ENCODE assay signal across 8 cellular contexts in the genomic region with DNA sequence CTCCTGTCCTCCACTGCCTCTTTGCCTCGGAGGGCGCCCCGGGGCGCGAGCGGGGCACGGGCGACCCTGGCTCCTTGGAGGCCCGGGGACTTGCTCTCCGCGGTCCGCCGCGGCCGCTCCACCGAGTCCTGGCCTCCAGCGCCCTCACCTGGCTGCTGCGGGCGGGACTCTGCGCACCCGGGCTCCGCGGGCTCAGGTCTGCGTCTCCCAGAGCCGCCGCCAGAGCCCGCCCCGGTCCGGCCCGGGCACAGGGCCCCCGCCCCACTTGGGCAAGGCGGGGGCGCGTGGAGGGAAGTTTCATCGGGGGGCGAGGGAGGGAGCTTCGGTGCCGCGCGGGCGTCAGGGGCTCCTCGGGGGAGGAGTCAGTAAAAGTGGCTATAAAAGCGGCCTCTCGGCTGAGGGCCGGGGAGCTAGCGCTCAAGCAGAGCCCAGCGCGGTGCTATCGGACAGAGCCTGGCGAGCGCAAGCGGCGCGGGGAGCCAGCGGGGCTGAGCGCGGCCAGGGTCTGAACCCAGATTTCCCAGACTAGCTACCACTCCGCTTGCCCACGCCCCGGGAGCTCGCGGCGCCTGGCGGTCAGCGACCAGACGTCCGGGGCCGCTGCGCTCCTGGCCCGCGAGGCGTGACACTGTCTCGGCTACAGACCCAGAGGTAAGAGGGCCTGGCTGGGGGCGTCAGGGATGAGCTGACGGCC. TPM values are rescaled to one million over a fixed set of nuclear protein-coding genes. Genes with fewer than 3 reads are reported as not detected.
DNase-seq lines count a peak whose midpoint lies in the region; ATAC-seq and TF ChIP-seq lines count a peak whose summit lies in the region.

A gene with protein sequence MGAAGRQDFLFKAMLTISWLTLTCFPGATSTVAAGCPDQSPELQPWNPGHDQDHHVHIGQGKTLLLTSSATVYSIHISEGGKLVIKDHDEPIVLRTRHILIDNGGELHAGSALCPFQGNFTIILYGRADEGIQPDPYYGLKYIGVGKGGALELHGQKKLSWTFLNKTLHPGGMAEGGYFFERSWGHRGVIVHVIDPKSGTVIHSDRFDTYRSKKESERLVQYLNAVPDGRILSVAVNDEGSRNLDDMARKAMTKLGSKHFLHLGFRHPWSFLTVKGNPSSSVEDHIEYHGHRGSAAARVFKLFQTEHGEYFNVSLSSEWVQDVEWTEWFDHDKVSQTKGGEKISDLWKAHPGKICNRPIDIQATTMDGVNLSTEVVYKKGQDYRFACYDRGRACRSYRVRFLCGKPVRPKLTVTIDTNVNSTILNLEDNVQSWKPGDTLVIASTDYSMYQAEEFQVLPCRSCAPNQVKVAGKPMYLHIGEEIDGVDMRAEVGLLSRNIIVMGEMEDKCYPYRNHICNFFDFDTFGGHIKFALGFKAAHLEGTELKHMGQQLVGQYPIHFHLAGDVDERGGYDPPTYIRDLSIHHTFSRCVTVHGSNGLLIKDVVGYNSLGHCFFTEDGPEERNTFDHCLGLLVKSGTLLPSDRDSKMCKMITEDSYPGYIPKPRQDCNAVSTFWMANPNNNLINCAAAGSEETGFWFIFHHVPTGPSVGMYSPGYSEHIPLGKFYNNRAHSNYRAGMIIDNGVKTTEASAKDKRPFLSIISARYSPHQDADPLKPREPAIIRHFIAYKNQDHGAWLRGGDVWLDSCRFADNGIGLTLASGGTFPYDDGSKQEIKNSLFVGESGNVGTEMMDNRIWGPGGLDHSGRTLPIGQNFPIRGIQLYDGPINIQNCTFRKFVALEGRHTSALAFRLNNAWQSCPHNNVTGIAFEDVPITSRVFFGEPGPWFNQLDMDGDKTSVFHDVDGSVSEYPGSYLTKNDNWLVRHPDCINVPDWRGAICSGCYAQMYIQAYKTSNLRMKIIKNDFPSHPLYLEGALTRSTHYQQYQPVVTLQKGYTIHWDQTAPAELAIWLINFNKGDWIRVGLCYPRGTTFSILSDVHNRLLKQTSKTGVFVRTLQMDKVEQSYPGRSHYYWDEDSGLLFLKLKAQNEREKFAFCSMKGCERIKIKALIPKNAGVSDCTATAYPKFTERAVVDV (N-terminal part only) (plus strand): TSS at position 407 of the 694 bp plus-strand sequence. CDS start 94,510 bp downstream, outside the sequence.

- 0 out of 2 replicates have a peak, but pooled peaks cover 13% of the 10 kb centered on the region for H3K79me2 ChIP-seq in PC-9 (ENCODE audit: low read depth)

- CTCF ChIA-PET in PC-9 (lab: Charles Lee) = interaction anchor here (0.6 to 4.5 kb wide), 13 partner anchors 78 to 1369 kb away, joined by 3 to 22 read pairs (median 4); no protein-coding TSS in a partner anchor

- peak within 1 kb of the TSS; percentile 95 for H2AFZ ChIP-seq in PC-9

- in situ Hi-C loops in Caki2 (cut with HindIII; ENCODE audit: low pct_unique_long_range_greater_than_20kb, low sequenced_read_pairs) = loop anchor here (25.0 kb wide), 1 partner anchor 342 kb away; no protein-coding TSS in a partner anchor

- no peaks in the 10 kb centered on the region for H3K9me2 ChIP-seq in PC-9 (ENCODE audit: insufficient read depth)

- intact Hi-C loops in PC-9 (cut with micrococcal nuclease; ENCODE audit: unreplicated experiment) (loop anchor here (1.0 to 2.0 kb wide), 8 partner anchors 52 to 323 kb away; no protein-coding TSS in a partner anchor), left ventricle myocardium inferior (cut with micrococcal nuclease) (loop anchor here (5.0 to 10.0 kb wide), 3 partner anchors 124 to 212 kb away; no protein-coding TSS in a partner anchor), posterior cingulate gyrus (cut with DNase I) (loop anchor here (2.0 to 10.0 kb wide), 2 partner anchors 84 to 192 kb away; a partner anchor contains a TSS)

- H3K4me3 ChIP-seq in PC-9 (peak within 1 kb of the TSS; percentile 75), left ventricle myocardium inferior (peak within 1 kb of the TSS; percentile 70)

- ATAC-seq in GM21528 (IDR thresholded peaks at IDR 0.05; ENCODE audit: low FRiP score, unreplicated experiment) (no peak), HG02840 (IDR thresholded peaks at IDR 0.05; ENCODE audit: low FRiP score, unreplicated experiment) (no peak)

- peak; percentile 67 for DNase-seq in Caki2 (ENCODE audit: low read depth)
- DNase-seq in HT-29 (ENCODE audit: low spot score) = peak; percentile 84
- peak; percentile 62 to 86 for DNase-seq in PC-9
- peak in 48 of 56 donors; percentile 5 to 81 (median 48) for DNase-seq in amygdala (lab: John Stamatoyannopoulos, UW)
- peak; percentile 64 for DNase-seq in left ventricle myocardium inferior
- peak; percentile 44 to 97 (median 78) for DNase-seq in posterior cingulate gyrus

- no peaks in the 10 kb centered on the region for H4K20me1 ChIP-seq in PC-9 (ENCODE audit: insufficient read depth)

- TF ChIP-seq CTCF in PC-9 (conservative IDR thresholded peaks at IDR 0.05) (peak; percentile 82), left ventricle myocardium inferior (IDR thresholded peaks at IDR 0.05; ENCODE audit: borderline replicate concordance) (peak; percentile 81)

- H3K9me3 ChIP-seq in PC-9 (ENCODE audit: insufficient read depth, low read depth) (peaks cover 15% of the 10 kb centered on the region), left ventricle myocardium inferior (replicated peaks) (no peaks in the 10 kb centered on the region)

- POLR2A ChIA-PET in PC-9 (lab: Charles Lee; ENCODE audit: unreplicated experiment) = no interaction called here

- H3K27ac ChIP-seq in PC-9 (peak within 1 kb of the TSS; percentile 90), left ventricle myocardium inferior (replicated peaks) (no peak within 1 kb of the TSS)

- peaks cover 37% of the 10 kb centered on the region for H3F3A ChIP-seq in PC-9 (ENCODE audit: insufficient read depth, low read depth)

- H3K36me3 ChIP-seq in PC-9 (ENCODE audit: low read depth) (0 out of 2 replicates have a peak, but pooled peaks cover 9% of the 10 kb centered on the region), left ventricle myocardium inferior (no peaks in the 10 kb centered on the region)

- peak within 1 kb of the TSS; percentile 95 for H3K4me2 ChIP-seq in PC-9

- H3K27me3 ChIP-seq in PC-9 (ENCODE audit: insufficient read depth, low read depth) = no peaks in the 10 kb centered on the region
- peaks cover 68% of the 10 kb centered on the region for H3K27me3 ChIP-seq in left ventricle myocardium inferior (ENCODE audit: low read depth)

- BruUV-seq in PC-9 (replicated peaks; lab: Mats Ljungman, UMichigan) = no TSS peak

- peaks cover 50% of the 10 kb centered on the region for H3K4me1 ChIP-seq in PC-9 (replicated peaks; ENCODE audit: insufficient read depth)
- peaks cover 44% of the 10 kb centered on the region for H3K4me1 ChIP-seq in left ventricle myocardium inferior

RNA-seq across cellular contexts. Expression of the gene that starts here (rescaled TPM):
- total RNA-seq in Caki2 (2014; rRNA removed; shearing (Covaris generic); ENCODE audit: low replicate concordance) = not detected in 2 replicates
- 7.3 and 9.4 TPM in 2 replicates for total RNA-seq in HT-29 (2014; rRNA removed; shearing (Covaris generic))
- total RNA-seq in PC-9 (2021) (0.58 and 0.61 TPM in 2 replicates), left ventricle myocardium inferior (0.44 TPM)

Comparison
In these comparisons a context has a peak if more than half of its experiments do, and no peak if none do; other contexts are left out.
1. Peak in DNase-seq in Caki2; RNA of the gene not detected or under 1 TPM.
2. Peak in DNase-seq, H3K4me3 ChIP-seq, H3K27ac ChIP-seq and H3K4me2 ChIP-seq in PC-9; RNA of the gene not detected or under 1 TPM.
3. Peak in DNase-seq and H3K4me3 ChIP-seq in left ventricle myocardium inferior; RNA of the gene not detected or under 1 TPM.